ENCODE assay signal across 1 cellular context in the genomic region with DNA sequence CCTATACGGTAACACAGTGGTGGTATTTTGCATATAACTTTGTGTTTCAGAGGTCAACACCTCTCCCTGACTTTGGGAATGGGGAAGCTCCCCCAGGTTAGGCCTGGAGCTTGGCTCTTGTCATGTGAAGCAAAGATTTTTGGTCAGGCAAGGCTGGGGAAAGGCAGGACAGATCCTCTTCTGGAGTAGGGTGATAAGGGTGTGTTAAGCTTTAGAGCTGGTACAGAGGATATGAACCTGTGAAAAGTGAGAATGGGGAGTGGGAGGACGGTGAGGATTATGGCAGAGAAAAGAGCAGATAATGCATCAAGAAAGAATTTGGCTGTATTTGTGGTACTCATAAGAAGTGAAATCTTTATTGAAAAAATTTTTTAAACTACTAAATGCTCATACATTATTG.
TF ChIP-seq lines count a peak whose summit lies in the region.

No MANE protein-coding gene starts in this region.

TF ChIP-seq in K562, 482 proteins besides CTCF, POLR2A, EP300 and RAD21 (continues in another document):
- no peak for TF ChIP-seq CBX8 (IDR thresholded peaks at IDR 0.05; ENCODE audit: borderline replicate concordance, extremely low read depth, low read depth, low read length, poor library complexity, severe bottlenecking)
- no peak for TF ChIP-seq MGA (IDR thresholded peaks at IDR 0.05)
- no peak for TF ChIP-seq CUX1 (CRISPR knock-in tag; IDR thresholded peaks at IDR 0.05)
- 0 out of 2 replicates have a peak, but pooled peaks have one; percentile 26 for TF ChIP-seq SOX6 (IDR thresholded peaks at IDR 0.05)
- TF ChIP-seq ZNF384 (IDR thresholded peaks at IDR 0.05; ENCODE audit: low read depth, low read length) = no peak
- peak; percentile 58 for TF ChIP-seq NFIC (IDR thresholded peaks at IDR 0.05)
- peak; percentile 64 for TF ChIP-seq NCOR1 (IDR thresholded peaks at IDR 0.05)
- no peak for TF ChIP-seq SIN3A (IDR thresholded peaks at IDR 0.05; ENCODE audit: borderline replicate concordance in 2 of 2, control insufficient read depth in 1 of 2, low read depth in 2 of 2, low read length in 2 of 2)
- TF ChIP-seq, protein P1, sequence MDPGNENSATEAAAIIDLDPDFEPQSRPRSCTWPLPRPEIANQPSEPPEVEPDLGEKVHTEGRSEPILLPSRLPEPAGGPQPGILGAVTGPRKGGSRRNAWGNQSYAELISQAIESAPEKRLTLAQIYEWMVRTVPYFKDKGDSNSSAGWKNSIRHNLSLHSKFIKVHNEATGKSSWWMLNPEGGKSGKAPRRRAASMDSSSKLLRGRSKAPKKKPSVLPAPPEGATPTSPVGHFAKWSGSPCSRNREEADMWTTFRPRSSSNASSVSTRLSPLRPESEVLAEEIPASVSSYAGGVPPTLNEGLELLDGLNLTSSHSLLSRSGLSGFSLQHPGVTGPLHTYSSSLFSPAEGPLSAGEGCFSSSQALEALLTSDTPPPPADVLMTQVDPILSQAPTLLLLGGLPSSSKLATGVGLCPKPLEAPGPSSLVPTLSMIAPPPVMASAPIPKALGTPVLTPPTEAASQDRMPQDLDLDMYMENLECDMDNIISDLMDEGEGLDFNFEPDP (CRISPR knock-in tag; IDR thresholded peaks at IDR 0.05) = no peak
- peak in 1 of 2 experiments; percentile 77; a peak in 2 of 4 replicates for TF ChIP-seq HDAC1 (IDR thresholded peaks at IDR 0.05)
- no peak for TF ChIP-seq MIER1 (IDR thresholded peaks at IDR 0.05; ENCODE audit: low read depth)
- no peak for TF ChIP-seq GTF2F1 (IDR thresholded peaks at IDR 0.05; ENCODE audit: low read depth, low read length)
- TF ChIP-seq NR2F6 (CRISPR knock-in tag; IDR thresholded peaks at IDR 0.05) = no peak
- TF ChIP-seq SMAD2 (IDR thresholded peaks at IDR 0.05; ENCODE audit: low read depth, low read length) = no peak
- no peak for TF ChIP-seq ZNF12 (CRISPR knock-in tag; IDR thresholded peaks at IDR 0.05)
- no peak for TF ChIP-seq TCF15 (CRISPR knock-in tag; IDR thresholded peaks at IDR 0.05)
- TF ChIP-seq FIP1L1 (IDR thresholded peaks at IDR 0.05; ENCODE audit: low read depth, low read length, poor library complexity, severe bottlenecking) = no peak
- TF ChIP-seq SIN3B (IDR thresholded peaks at IDR 0.05; ENCODE audit: low read depth) = no peak
- no peak for TF ChIP-seq SMAD3 (CRISPR knock-in tag; conservative IDR thresholded peaks at IDR 0.05)
- peak; percentile 36; the same call in 1 of the 2 replicates for TF ChIP-seq EGR1 (conservative IDR thresholded peaks at IDR 0.05)
- 0 out of 2 replicates have a peak, but pooled peaks have one; percentile 36 for TF ChIP-seq SMARCE1 (IDR thresholded peaks at IDR 0.05)
- no peak for TF ChIP-seq PHTF2 (CRISPR knock-in tag; IDR thresholded peaks at IDR 0.05)
- TF ChIP-seq CCAR2 (IDR thresholded peaks at IDR 0.05; ENCODE audit: low read depth, low read length) = no peak
- no peak for TF ChIP-seq ZNF644 (tag; IDR thresholded peaks at IDR 0.05; ENCODE audit: low read depth)
- TF ChIP-seq AFF1 (IDR thresholded peaks at IDR 0.05; ENCODE audit: low read depth in 1 of 2, partially characterized antibody in 2 of 2) = no peak
- TF ChIP-seq MYBL2 (IDR thresholded peaks at IDR 0.05; ENCODE audit: low read depth) = no peak
- TF ChIP-seq MYBL2 (CRISPR knock-in tag; IDR thresholded peaks at IDR 0.05; ENCODE audit: borderline replicate concordance) = no peak
